Comparison of ENCODE assay signal across 26 cellular contexts in the genomic region with DNA sequence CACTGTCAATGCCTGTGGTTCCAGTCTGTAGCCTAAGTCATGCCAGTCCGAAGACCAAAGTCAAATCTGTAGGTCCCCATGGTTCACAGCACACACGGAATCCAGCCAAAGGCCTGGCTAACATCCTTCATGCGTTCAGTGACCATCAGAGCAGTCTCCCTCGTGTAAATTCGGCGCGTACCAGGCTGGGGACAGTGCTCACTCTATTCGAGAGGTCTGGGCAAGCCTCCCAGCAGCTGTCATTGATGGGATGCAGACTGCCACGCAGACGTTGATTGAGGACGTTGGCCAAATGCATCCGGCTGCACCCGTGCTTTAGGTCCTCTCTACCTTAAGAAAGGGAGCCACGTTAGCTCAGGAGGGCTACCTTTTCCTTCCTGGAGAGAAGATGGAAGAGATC.
"Had no signal": no experiment of that assay in that cellular context is flagged by ENCODE, and none has a peak within 500 bp of the region (broad histone marks: within the 10 kb centered on the region; RNA-seq: fewer than 3 reads in every experiment).

No MANE protein-coding gene starts in this region.

- ATAC-seq: gastroesophageal sphincter; left lung; stimulated activated naive CD8-positive, alpha-beta T cell treated with anti-CD3 and anti-CD28 coated beads, Interleukin-15, Interleukin-2, amounts not matched to agents 100 U/mL and 50 U/mL, for 24 hours had no signal

- H3K4me1 Mint-ChIP-seq: brain had no signal

- H3K27ac Mint-ChIP-seq: activated naive CD8-positive, alpha-beta T cell; brain; naive B cell; T-helper 1 cell treated with Interleukin-12 subunit alpha and Interleukin-12 subunit beta and Interleukin-4 antibody, amounts not matched to agents 30 μg/mL and 1 μg/mL, for 36 hours had no signal

- H3K79me2 ChIP-seq: parathyroid adenoma had no signal

- H2AFZ ChIP-seq: parathyroid adenoma had no signal

- H3K9ac ChIP-seq: parathyroid adenoma had no signal

- H3K27me3 ChIP-seq: adrenal gland, cardiac muscle cell, dorsolateral prefrontal cortex, gastroesophageal sphincter, testis, transverse colon had no signal

- H3K36me3 Mint-ChIP-seq: naive B cell had no signal

- H3K9me3 Mint-ChIP-seq: brain; T-helper 1 cell treated with Interleukin-12 subunit alpha and Interleukin-12 subunit beta and Interleukin-4 antibody, amounts not matched to agents 30 μg/mL and 1 μg/mL, for 36 hours had no signal

- H3K9me3 ChIP-seq: adrenal gland, gastroesophageal sphincter, left lung, testis, transverse colon had no signal

- H3K27ac ChIP-seq: adrenal gland, cardiac muscle cell, coronary artery, gastroesophageal sphincter, left lung, parathyroid adenoma, testis, transverse colon, VCaP had no signal

- H3K4me3 ChIP-seq: adrenal gland, cardiac muscle cell, coronary artery, gastroesophageal sphincter, left lung, testis, transverse colon had no signal

- DNase-seq: activated CD4-positive, alpha-beta T cell treated with anti-CD3 and anti-CD28 coated beads for 48 hours; activated CD4-positive, alpha-beta T cell treated with anti-CD3 and anti-CD28 coated beads, Interleukin-2, amount 50 U/mL, for 48 hours; activated CD8-positive, alpha-beta memory T cell treated with anti-CD3 and anti-CD28 coated beads for 24 hours; activated effector memory CD4-positive, alpha-beta T cell treated with Interleukin-2 at 50 U/mL for 16 hours; activated naive CD4-positive, alpha-beta T cell treated with Interleukin-2 at 50 U/mL for 16 hours; adrenal gland; aorta; effector memory CD4-positive, alpha-beta T cell; left lung; naive B cell; right cardiac atrium; stimulated activated CD4-positive, alpha-beta T cell treated with anti-CD3 and anti-CD28 coated beads, Interleukin-2, amount 100 ng/mL, for 48 hours; stimulated activated naive CD8-positive, alpha-beta T cell treated with anti-CD3 and anti-CD28 coated beads, Interleukin-15, Interleukin-2, amounts not matched to agents 100 U/mL and 50 U/mL, for 24 hours; SW 1271; T-helper 9 cell; testis; transverse colon had no signal

- H3K4me3 Mint-ChIP-seq: activated naive CD8-positive, alpha-beta T cell; brain; naive B cell; T-helper 1 cell treated with Interleukin-12 subunit alpha and Interleukin-12 subunit beta and Interleukin-4 antibody, amounts not matched to agents 30 μg/mL and 1 μg/mL, for 36 hours had no signal

- H3K27me3 Mint-ChIP-seq: activated naive CD8-positive, alpha-beta T cell; brain had no signal

- H3K4me1 ChIP-seq: parathyroid adenoma, transverse colon had no signal
